ENCODE assay signal across 17 cellular contexts in genomic region chr2:5123597-5124196, GRCh38.
"Had no signal": no experiment of that assay in that cellular context is flagged by ENCODE, and none has a peak within 500 bp of the region (broad histone marks: within the 10 kb centered on the region; RNA-seq: fewer than 3 reads in every experiment).

No MANE protein-coding gene starts in this region.

- H3K27me3 Mint-ChIP-seq: activated CD4-positive, alpha-beta memory T cell treated with anti-CD3 and anti-CD28 coated beads, Interleukin-2, amount 10 ng/mL, durations not matched to agents 7 days and 5 days; stimulated activated naive CD8-positive, alpha-beta T cell treated with anti-CD3 and anti-CD28 coated beads, Interleukin-15, Interleukin-2, amounts not matched to agents 100 ng/mL and 50 ng/mL, for 24 hours had no signal

- H3K4me1 Mint-ChIP-seq: activated CD4-positive, alpha-beta memory T cell treated with anti-CD3 and anti-CD28 coated beads, Interleukin-2, amount 10 ng/mL, durations not matched to agents 7 days and 5 days had no signal

- H3K27ac Mint-ChIP-seq: activated CD4-positive, alpha-beta memory T cell treated with anti-CD3 and anti-CD28 coated beads, Interleukin-2, amount 10 ng/mL, durations not matched to agents 7 days and 5 days; activated T-cell treated with anti-CD3 and anti-CD28 coated beads, Interleukin-2, amount 50 U/mL, for 72 hours; neural progenitor cell; stimulated activated naive CD8-positive, alpha-beta T cell treated with anti-CD3 and anti-CD28 coated beads, Interleukin-15, Interleukin-2, amounts not matched to agents 100 ng/mL and 50 ng/mL, for 24 hours had no signal

- H3K27me3 ChIP-seq: breast epithelium, esophagus squamous epithelium, neural progenitor cell, ovary had no signal

- H3K36me3 Mint-ChIP-seq: neural progenitor cell had no signal

- H3K4me3 Mint-ChIP-seq: activated CD4-positive, alpha-beta memory T cell treated with anti-CD3 and anti-CD28 coated beads, Interleukin-2, amount 10 ng/mL, durations not matched to agents 7 days and 5 days; activated T-cell treated with anti-CD3 and anti-CD28 coated beads, Interleukin-2, amount 50 U/mL, for 72 hours; neural progenitor cell; stimulated activated naive CD8-positive, alpha-beta T cell treated with anti-CD3 and anti-CD28 coated beads, Interleukin-15, Interleukin-2, amounts not matched to agents 100 ng/mL and 50 ng/mL, for 24 hours had no signal

- H2AFZ ChIP-seq: neural progenitor cell had no signal

- H3K9ac ChIP-seq: neural progenitor cell had no signal

- H3K4me3 ChIP-seq: breast epithelium, esophagus squamous epithelium, lung, neural progenitor cell, ovary, thoracic aorta had no signal

- DNase-seq: activated CD4-positive, alpha-beta memory T cell treated with anti-CD3 and anti-CD28 coated beads, Interleukin-2, amount 10 ng/mL, durations not matched to agents 7 days and 5 days; activated CD4-positive, alpha-beta T cell treated with anti-CD3 and anti-CD28 coated beads for 1 hour; activated gamma-delta T cell treated with Interleukin-2 at 50 U/mL for 16 hours; activated T-cell treated with anti-CD3 and anti-CD28 coated beads, Interleukin-2, amount 50 U/mL, for 72 hours; aorta; esophagus squamous epithelium; foreskin fibroblast; head of caudate nucleus; left cardiac atrium; midbrain; ovary; stimulated activated CD4-positive, alpha-beta T cell treated with anti-CD3 and anti-CD28 coated beads, Interleukin-4, amount 100 ng/mL, for 1 hour had no signal

- H3K9me3 Mint-ChIP-seq: neural progenitor cell had no signal

- H3K27ac ChIP-seq: breast epithelium, esophagus squamous epithelium, neural progenitor cell, ovary, thoracic aorta had no signal

- H3K4me1 ChIP-seq: breast epithelium, esophagus squamous epithelium had no signal

- H3K36me3 ChIP-seq: breast epithelium, esophagus squamous epithelium, neural progenitor cell, ovary, thoracic aorta had no signal

- H3K9me3 ChIP-seq: breast epithelium, esophagus squamous epithelium, ovary, thoracic aorta had no signal
